Comparison of ENCODE assay signal across 4 cellular contexts in the genomic region with DNA sequence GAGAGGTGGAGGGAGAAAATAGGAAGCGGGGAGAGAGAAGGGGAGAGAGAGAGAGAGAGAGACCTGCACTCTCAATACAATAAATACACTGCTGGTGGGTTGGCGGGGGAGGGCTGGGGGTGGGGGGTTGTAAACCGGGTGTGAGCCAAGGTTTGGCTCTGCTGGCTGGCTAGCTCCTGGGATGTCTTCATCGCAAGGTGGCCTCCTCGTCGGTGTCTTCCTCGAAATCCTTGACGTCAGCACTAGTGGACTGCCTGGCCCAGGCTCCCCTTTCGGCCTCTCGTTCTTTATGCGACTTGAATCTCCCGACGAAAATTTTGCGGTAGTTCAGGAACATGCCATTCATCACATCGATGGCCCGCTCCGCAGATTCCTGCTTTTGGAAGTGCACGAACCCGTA. TPM values are rescaled to one million over a fixed set of nuclear protein-coding genes. Genes with fewer than 3 reads are reported as not detected.
"Had no signal": no experiment of that assay in that cellular context is flagged by ENCODE, and none has a peak within 500 bp of the region (broad histone marks: within the 10 kb centered on the region; RNA-seq: fewer than 3 reads in every experiment).

No MANE protein-coding gene starts in this region.

RNA-seq across cellular contexts. Expression of gene PABPC1L2A, which starts 0.7 kb away (rescaled TPM):
- total RNA-seq: LHCN-M2, M059J, MCF 10A, NCI-H460 had no signal
